ENCODE assay signal across 23 cellular contexts in genomic region chrX:110214684-110215083, GRCh38.
"Had no signal": no experiment of that assay in that cellular context is flagged by ENCODE, and none has a peak within 500 bp of the region (broad histone marks: within the 10 kb centered on the region; RNA-seq: fewer than 3 reads in every experiment).

No MANE protein-coding gene starts in this region.

- H3K9me3 Mint-ChIP-seq: memory B cell; naive B cell; nephron progenitor cell; stimulated activated effector memory CD8-positive, alpha-beta T cell treated with anti-CD3 and anti-CD28 coated beads, Interleukin-12 subunit alpha, Interleukin-12 subunit beta, amount 100 ng/mL, for 72 hours; type B pancreatic cell had no signal

- DNase-seq: effector memory CD4-positive, alpha-beta T cell; gastrocnemius medialis; heart right ventricle; islet precursor cell; left ventricle myocardium inferior; lower lobe of right lung; midbrain; naive B cell; nephron progenitor cell; psoas muscle; retina; right lobe of liver; stimulated activated CD4-positive, alpha-beta T cell treated with anti-CD3 and anti-CD28 coated beads, Interleukin-4, amount 100 ng/mL, for 1 hour; stimulated activated CD8-positive, alpha-beta memory T cell treated with anti-CD3 and anti-CD28 coated beads, Interleukin-4, amount 100 ng/mL, for 48 hours; stimulated activated naive CD8-positive, alpha-beta T cell treated with anti-CD3 and anti-CD28 coated beads, Interleukin-15, Interleukin-2, amounts not matched to agents 100 U/mL and 50 U/mL, for 24 hours; thyroid gland; uterus had no signal

- H3K27ac Mint-ChIP-seq: memory B cell; nephron progenitor cell; stimulated activated effector memory CD8-positive, alpha-beta T cell treated with anti-CD3 and anti-CD28 coated beads, Interleukin-12 subunit alpha, Interleukin-12 subunit beta, amount 100 ng/mL, for 72 hours; type B pancreatic cell had no signal

- H3K4me3 Mint-ChIP-seq: memory B cell; naive B cell; nephron progenitor cell; stimulated activated effector memory CD8-positive, alpha-beta T cell treated with anti-CD3 and anti-CD28 coated beads, Interleukin-12 subunit alpha, Interleukin-12 subunit beta, amount 100 ng/mL, for 72 hours; type B pancreatic cell had no signal

- H3K27me3 ChIP-seq: gastrocnemius medialis, right lobe of liver, suprapubic skin, thyroid gland had no signal

- FAIRE-seq: endometrium had no signal

- H3K36me3 ChIP-seq: gastrocnemius medialis, heart right ventricle, left ventricle myocardium inferior, lower lobe of right lung, right lobe of liver, suprapubic skin, thyroid gland had no signal

- H3K4me1 ChIP-seq: gastrocnemius medialis, left ventricle myocardium inferior, lower lobe of right lung, psoas muscle, right lobe of liver, suprapubic skin, thyroid gland, uterus had no signal

- H3K27ac ChIP-seq: gastrocnemius medialis, heart right ventricle, left ventricle myocardium inferior, lower lobe of right lung, psoas muscle, right lobe of liver, suprapubic skin, thyroid gland, uterus had no signal

- H3K27me3 Mint-ChIP-seq: memory B cell, naive B cell, type B pancreatic cell had no signal

- H3K36me3 Mint-ChIP-seq: naive B cell; stimulated activated effector memory CD8-positive, alpha-beta T cell treated with anti-CD3 and anti-CD28 coated beads, Interleukin-12 subunit alpha, Interleukin-12 subunit beta, amount 100 ng/mL, for 72 hours had no signal

- ATAC-seq: esophagus mucosa; gastrocnemius medialis; heart right ventricle; lower lobe of right lung; psoas muscle; right lobe of liver; stimulated activated effector memory CD8-positive, alpha-beta T cell treated with anti-CD3 and anti-CD28 coated beads, Interleukin-12 subunit alpha, Interleukin-12 subunit beta, amount 100 ng/mL, for 72 hours; stimulated activated naive CD8-positive, alpha-beta T cell treated with anti-CD3 and anti-CD28 coated beads, Interleukin-15, Interleukin-2, amounts not matched to agents 100 U/mL and 50 U/mL, for 24 hours had no signal

- H3K4me1 Mint-ChIP-seq: nephron progenitor cell had no signal

- H3K9me3 ChIP-seq: gastrocnemius medialis, heart right ventricle, left ventricle myocardium inferior, lower lobe of right lung, psoas muscle, right lobe of liver, suprapubic skin, thyroid gland, uterus had no signal

- H3K4me3 ChIP-seq: gastrocnemius medialis, heart right ventricle, left ventricle myocardium inferior, lower lobe of right lung, psoas muscle, right lobe of liver, suprapubic skin, thyroid gland, uterus had no signal
